33 cellular contexts compared by ENCODE assay signal in the genomic region with DNA sequence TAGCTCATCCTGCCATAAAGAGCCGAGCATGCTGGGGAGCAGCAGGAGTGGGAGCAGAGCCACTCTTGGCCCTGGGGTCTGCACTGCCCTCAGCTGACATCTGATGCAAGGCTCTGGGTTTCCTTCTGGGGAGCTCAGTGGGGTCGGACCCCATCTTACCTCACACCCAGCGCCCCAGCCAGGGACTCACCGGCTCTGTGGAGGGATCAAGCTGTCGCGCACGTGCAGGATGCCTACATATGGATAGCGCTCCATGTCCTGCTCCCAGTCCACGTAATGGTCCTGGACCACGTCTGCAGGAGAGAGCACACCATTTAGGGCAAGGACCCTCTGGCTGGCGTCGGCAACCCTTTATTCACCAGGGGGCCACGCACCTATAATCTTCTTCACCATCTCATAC. TPM values are rescaled to one million over a fixed set of nuclear protein-coding genes. Genes with fewer than 3 reads are reported as not detected.
"Had no signal": no experiment of that assay in that cellular context is flagged by ENCODE, and none has a peak within 500 bp of the region (broad histone marks: within the 10 kb centered on the region; RNA-seq: fewer than 3 reads in every experiment).

No MANE protein-coding gene starts in this region.

- H3K27ac ChIP-seq: heart left ventricle, left lung, lower lobe of right lung, pancreas, prostate gland, sigmoid colon, spleen, testis, thyroid gland, transverse colon, upper lobe of left lung had no signal

- H3K9me3 ChIP-seq: heart left ventricle, left lung, lower lobe of right lung, pancreas, prostate gland, sigmoid colon, spleen, testis, thyroid gland, transverse colon, upper lobe of left lung had no signal

- H3K4me1 ChIP-seq: pancreas had no signal

- H3K27me3 ChIP-seq: heart left ventricle, left lung, pancreas, sigmoid colon, spleen, testis, thyroid gland, transverse colon, upper lobe of left lung had no signal

- H3K4me3 ChIP-seq: heart left ventricle, left lung, lower lobe of right lung, pancreas, prostate gland, sigmoid colon, spleen, testis, thyroid gland, transverse colon, upper lobe of left lung had no signal

- DNase-seq: hypothalamus; immature natural killer cell; kidney; left colon; lower lobe of right lung; mammary epithelial cell; mesendoderm; naive B cell; natural killer cell; nephron progenitor cell; pancreas; posterior cingulate gyrus; retina; sigmoid colon; small intestine; spleen; stimulated activated CD4-positive, alpha-beta T cell treated with anti-CD3 and anti-CD28 coated beads, Interleukin-4, amount 100 ng/mL, for 24 hours; stimulated activated naive CD4-positive, alpha-beta T cell treated with Interleukin-2 at 50 U/mL for 16 hours; stimulated activated naive CD8-positive, alpha-beta T cell treated with anti-CD3 and anti-CD28 coated beads, Interleukin-15, amount 100 ng/mL, for 72 hours; testis; thyroid gland; transverse colon; upper lobe of left lung had no signal

- ATAC-seq: heart left ventricle; left colon; left lung; lower lobe of right lung; natural killer cell; pancreas; right cardiac atrium; stimulated activated memory B cell treated with anti-CD40 and anti-IgM and Interleukin-4, amounts not matched to agents 10 μg/mL and 1 μg/mL and 100 μg/mL, for 72 hours; stimulated activated naive CD8-positive, alpha-beta T cell treated with anti-CD3 and anti-CD28 coated beads, Interleukin-15, amount 100 ng/mL, for 72 hours had no signal

RNA-seq across cellular contexts. Expression of a gene that starts 27.0 kb away (rescaled TPM):
- total RNA-seq: heart left ventricle, kidney, left colon, left lung, liver, lower lobe of right lung, mammary epithelial cell, mesothelial cell of epicardium, mononuclear cell, natural killer cell, omental fat pad, pancreas, prostate gland, right cardiac atrium, sigmoid colon, spleen, testis, thyroid gland, transverse colon, upper lobe of left lung, urinary bladder had no signal
- polyA plus RNA-seq: heart left ventricle, immature natural killer cell, liver, mammary epithelial cell, pancreas, right cardiac atrium, spleen, urinary bladder had no signal

RNA-seq across cellular contexts. Expression of a gene that starts 30.1 kb away (rescaled TPM):
- total RNA-seq: mononuclear cell, natural killer cell had no signal
- polyA plus RNA-seq: immature natural killer cell, mammary epithelial cell had no signal
